ENCODE assay signal across 17 cellular contexts in the genomic region with DNA sequence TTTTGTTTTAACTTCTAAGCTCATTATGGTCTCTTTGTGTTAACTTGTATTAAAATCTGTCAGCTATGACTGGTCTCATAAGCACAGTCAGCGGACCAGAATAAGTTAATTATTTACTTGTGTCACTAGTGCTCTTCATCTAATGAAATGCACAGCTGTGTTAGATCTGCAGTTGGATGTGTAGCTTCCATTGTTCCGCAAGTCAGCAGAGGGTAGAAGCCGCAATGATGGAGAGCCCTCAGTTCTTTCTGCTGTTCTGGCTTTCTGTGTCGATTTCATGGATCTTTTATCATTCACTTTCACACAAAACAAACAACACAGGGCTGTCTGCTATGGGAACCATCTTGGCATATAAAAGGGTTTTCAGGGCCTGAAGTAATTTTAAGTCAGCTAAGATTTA.
DNase-seq lines count a peak whose midpoint lies in the region; ATAC-seq, FAIRE-seq and TF ChIP-seq lines count a peak whose summit lies in the region.
"Had no signal": no experiment of that assay in that cellular context is flagged by ENCODE, and none has a peak within 500 bp of the region (broad histone marks: within the 10 kb centered on the region; RNA-seq: fewer than 3 reads in every experiment).

No MANE protein-coding gene starts in this region.

- no peak overlapping the region for H3K9ac ChIP-seq in endodermal cell (ENCODE audit: extremely low read depth, low read length, poor library complexity, severe bottlenecking)

- H3K9me3 ChIP-seq in endodermal cell (ENCODE audit: control insufficient read depth, low read length) (no peaks in the 10 kb centered on the region), breast epithelium (no peaks in the 10 kb centered on the region)

- intact Hi-C loops in breast epithelium (cut with DNase I; ENCODE audit: low total_unique reads), result no loop called here

- peaks cover 55% of the 10 kb centered on the region for H3K4me1 Mint-ChIP-seq in endodermal cell

- FAIRE-seq in GM19239 (lab: Jason Lieb, UNC), result no peak
- FAIRE-seq: astrocyte, G401.6 had no signal

- 73 to 80% methylated on average over 1 to 4 of the region's 4 CpGs for WGBS in endodermal cell (ENCODE audit: insufficient coverage in 1 of 2, insufficient read length in 1 of 2), 2 experiments

- no peaks in the 10 kb centered on the region for H3K27me3 Mint-ChIP-seq in endodermal cell (ENCODE audit: insufficient read depth)
- H3K27me3 Mint-ChIP-seq: activated CD4-positive, alpha-beta memory T cell treated with anti-CD3 and anti-CD28 coated beads, Interleukin-2, amount 10 ng/mL, durations not matched to agents 7 days and 5 days; dendritic cell treated with granulocyte-macrophage colony-stimulating factor and Interleukin-4, amounts not matched to agents 40 ng/mL and 50 ng/mL, for 4 days had no signal

- no peaks in the 10 kb centered on the region for H3K27me3 ChIP-seq in endodermal cell (ENCODE audit: control insufficient read depth, insufficient read depth, low read length, poor library complexity, severe bottlenecking)
- H3K27me3 ChIP-seq in breast epithelium, result no peaks in the 10 kb centered on the region

- H3K27ac Mint-ChIP-seq in endodermal cell, result no peak overlapping the region
- H3K27ac Mint-ChIP-seq: activated CD4-positive, alpha-beta memory T cell treated with anti-CD3 and anti-CD28 coated beads, Interleukin-2, amount 10 ng/mL, durations not matched to agents 7 days and 5 days; dendritic cell treated with granulocyte-macrophage colony-stimulating factor and Interleukin-4, amounts not matched to agents 40 ng/mL and 50 ng/mL, for 4 days; immature natural killer cell had no signal

- H3K9me3 Mint-ChIP-seq in endodermal cell, result no peaks in the 10 kb centered on the region
- H3K9me3 Mint-ChIP-seq: activated CD4-positive, alpha-beta memory T cell treated with anti-CD3 and anti-CD28 coated beads, Interleukin-2, amount 10 ng/mL, durations not matched to agents 7 days and 5 days; dendritic cell treated with granulocyte-macrophage colony-stimulating factor and Interleukin-4, amounts not matched to agents 40 ng/mL and 50 ng/mL, for 4 days; immature natural killer cell had no signal

- H3K4me3 ChIP-seq in endodermal cell (ENCODE audit: low read length) (no peak overlapping the region), breast epithelium (no peak overlapping the region)

- H3K36me3 ChIP-seq in endodermal cell (ENCODE audit: control insufficient read depth, insufficient read depth, low read length) (peaks cover 8% of the 10 kb centered on the region), breast epithelium (no peaks in the 10 kb centered on the region)

- DNase-seq in DMS53 treated with DMSO at 0.1 percent for 48 hours (lab: John Stamatoyannopoulos, UW; ENCODE audit: unreplicated experiment), result peak; percentile 95
- DNase-seq in NCI-H1930 (lab: John Stamatoyannopoulos, UW), result peak; percentile 10 to 20
- DNase-seq in endodermal cell, result no peak
- DNase-seq in midbrain (lab: John Stamatoyannopoulos, UW), result peak; percentile 38
- DNase-seq in GM19239 (ENCODE audit: insufficient read length, low spot score), result no peak
- DNase-seq in UCSD-AML1 (lab: John Stamatoyannopoulos, UW; ENCODE audit: unreplicated experiment), result no peak
- DNase-seq in breast epithelium (ENCODE audit: low spot score in 2 of 2), result no peak
- DNase-seq: activated CD4-positive, alpha-beta memory T cell treated with anti-CD3 and anti-CD28 coated beads, Interleukin-2, amount 10 ng/mL, durations not matched to agents 7 days and 5 days; immature natural killer cell; KG1; stimulated activated naive CD4-positive, alpha-beta T cell; T1000 had no signal

- TF ChIP-seq CTCF in endodermal cell (conservative IDR thresholded peaks at IDR 0.05), result no peak
- no peak for TF ChIP-seq CTCF in breast epithelium (IDR thresholded peaks at IDR 0.05)

- no peak for ATAC-seq in GM19467 (IDR thresholded peaks at IDR 0.05; ENCODE audit: unreplicated experiment)

- H3K27ac ChIP-seq in endodermal cell (ENCODE audit: low read depth, low read length) (peak overlapping the region; percentile 97), breast epithelium (no peak overlapping the region)
- H3K27ac ChIP-seq: C4-2B had no signal

- H3K4me1 ChIP-seq in endodermal cell (ENCODE audit: control insufficient read depth, insufficient read depth, low read length) (peaks cover 22% of the 10 kb centered on the region), breast epithelium (no peaks in the 10 kb centered on the region)

- H3K4me3 Mint-ChIP-seq in endodermal cell, result no peak overlapping the region
- H3K4me3 Mint-ChIP-seq: activated CD4-positive, alpha-beta memory T cell treated with anti-CD3 and anti-CD28 coated beads, Interleukin-2, amount 10 ng/mL, durations not matched to agents 7 days and 5 days; dendritic cell treated with granulocyte-macrophage colony-stimulating factor and Interleukin-4, amounts not matched to agents 40 ng/mL and 50 ng/mL, for 4 days; immature natural killer cell had no signal

- H3K36me3 Mint-ChIP-seq in endodermal cell (ENCODE audit: low read depth), result peaks cover 16% of the 10 kb centered on the region

- no peak for TF ChIP-seq POLR2A in breast epithelium (IDR thresholded peaks at IDR 0.05)

Comparison
In these comparisons a context has a peak if more than half of its experiments do, and no peak if none do; other contexts are left out.
1. DNase-seq: peak in DMS53 treated with DMSO at 0.1 percent for 48 hours (single experiment), NCI-H1930 (2 of 2) and midbrain (single experiment); none in endodermal cell (single experiment), GM19239 (single experiment), UCSD-AML1 (single experiment) and breast epithelium (0 of 2).